ENCODE assay signal across 8 cellular contexts in genomic region chr17:44779211-44780025, GRCh38. TPM values are rescaled to one million over a fixed set of nuclear protein-coding genes. Genes with fewer than 3 reads are reported as not detected.
DNase-seq lines count a peak whose midpoint lies in the region; ATAC-seq lines count a peak whose summit lies in the region.

No MANE protein-coding gene starts in this region.

- no peaks in the 10 kb centered on the region for H3K36me3 Mint-ChIP-seq in activated CD4-positive, alpha-beta T cell treated with anti-CD3 and anti-CD28 coated beads for 36 hours (ENCODE audit: low read depth)

- peak overlapping the region; percentile 23 for H3K4me3 Mint-ChIP-seq in activated CD4-positive, alpha-beta T cell treated with anti-CD3 and anti-CD28 coated beads for 36 hours

- CTCF ChIA-PET in activated CD4-positive, alpha-beta T cell treated with anti-CD3 and anti-CD28 coated beads for 36 hours (lab: Charles Lee): interaction anchor here (0.6 to 5.0 kb wide), 28 partner anchors 9 to 356 kb away, joined by 3 to 49 read pairs (median 4); partner anchors contain the start of gene ACBD4

- POLR2A ChIA-PET in activated CD4-positive, alpha-beta T cell treated with anti-CD3 and anti-CD28 coated beads for 36 hours (lab: Charles Lee): no interaction called here

- H3K27me3 Mint-ChIP-seq in activated CD4-positive, alpha-beta T cell treated with anti-CD3 and anti-CD28 coated beads for 36 hours: no peaks in the 10 kb centered on the region

- DNase-seq in 8988T: peak; percentile 78
- peak; percentile 81 for DNase-seq in GM19238 (ENCODE audit: insufficient read length, low spot score)
- DNase-seq in NCI-H226: peak; percentile 52
- peak; percentile 91 for DNase-seq in activated CD4-positive, alpha-beta T cell treated with anti-CD3 and anti-CD28 coated beads for 36 hours
- peak; percentile 77 for DNase-seq in cerebellar cortex (ENCODE audit: low spot score)
- peak; percentile 51 for DNase-seq in kidney glomerular epithelial cell (lab: John Stamatoyannopoulos, UW)
- DNase-seq in stimulated activated CD4-positive, alpha-beta T cell treated with anti-CD3 and anti-CD28 coated beads, Interleukin-15, amount 100 ng/mL, for 48 hours (ENCODE audit: low read depth in 2 of 2): peak; percentile 60 to 78

- intact Hi-C loops in activated CD4-positive, alpha-beta T cell treated with anti-CD3 and anti-CD28 coated beads for 36 hours (cut with DNase I, micrococcal nuclease): loop anchor here (1.0 to 10.0 kb wide), 10 partner anchors 48 to 1002 kb away; partner anchors contain the start of genes PLCD3 (in 2 of the 2), ACBD4 (in 1 of the 2), DUSP3 (in 1 of the 2) and EFTUD2 (in 1 of the 2)

- peaks cover 7% of the 10 kb centered on the region for H3K4me1 Mint-ChIP-seq in activated CD4-positive, alpha-beta T cell treated with anti-CD3 and anti-CD28 coated beads for 36 hours

- H3K27ac Mint-ChIP-seq in activated CD4-positive, alpha-beta T cell treated with anti-CD3 and anti-CD28 coated beads for 36 hours: no peak overlapping the region

- peak; percentile 31 for ATAC-seq in activated CD4-positive, alpha-beta T cell treated with anti-CD3 and anti-CD28 coated beads for 36 hours
- ATAC-seq in HG03469 (IDR thresholded peaks at IDR 0.05; ENCODE audit: unreplicated experiment): no peak

- H3K9me3 Mint-ChIP-seq in activated CD4-positive, alpha-beta T cell treated with anti-CD3 and anti-CD28 coated beads for 36 hours (ENCODE audit: low read depth): no peaks in the 10 kb centered on the region

RNA-seq across cellular contexts. Expression of gene ADAM11, which starts 20.6 kb away (rescaled TPM):
- total RNA-seq in activated CD4-positive, alpha-beta T cell treated with anti-CD3 and anti-CD28 coated beads for 36 hours: under 1 TPM; 0.19 to 0.55 TPM

RNA-seq across cellular contexts. Expression of gene GJC1, which starts 50.7 kb away (rescaled TPM):
- 1 to 10 TPM; 3.3 to 3.7 TPM for total RNA-seq in activated CD4-positive, alpha-beta T cell treated with anti-CD3 and anti-CD28 coated beads for 36 hours
